In genomic region chr12:3728686-3729085, GRCh38 we compare ENCODE assay signal across 10 cellular contexts. TPM values are rescaled to one million over a fixed set of nuclear protein-coding genes. Genes with fewer than 3 reads are reported as not detected.
A peak's percentile ranks its signal among the peaks of the same experiment; 100 is the strongest.
DNase-seq lines count a peak whose midpoint lies in the region; ATAC-seq and TF ChIP-seq lines count a peak whose summit lies in the region.
"Had no signal": no experiment of that assay in that cellular context is flagged by ENCODE, and none has a peak within 500 bp of the region (broad histone marks: within the 10 kb centered on the region; RNA-seq: fewer than 3 reads in every experiment).

No MANE protein-coding gene starts in this region.

- H3K36me3 Mint-ChIP-seq in naive thymus-derived CD8-positive, alpha-beta T cell = peaks cover 19 to 67% (median 42%) of the 10 kb centered on the region in 3 donors
- no peaks in the 10 kb centered on the region for H3K36me3 Mint-ChIP-seq in type B pancreatic cell
- peaks cover 70% of the 10 kb centered on the region for H3K36me3 Mint-ChIP-seq in stimulated activated memory B cell treated with anti-CD40 and anti-IgM and Interleukin-4, amounts not matched to agents 10 μg/mL and 1 μg/mL and 100 μg/mL, for 72 hours

- H3K27me3 Mint-ChIP-seq in naive thymus-derived CD8-positive, alpha-beta T cell = no peaks in the 10 kb centered on the region
- H3K27me3 Mint-ChIP-seq in type B pancreatic cell = peaks cover 24% of the 10 kb centered on the region
- H3K27me3 Mint-ChIP-seq in stimulated activated memory B cell treated with anti-CD40 and anti-IgM and Interleukin-4, amounts not matched to agents 10 μg/mL and 1 μg/mL and 100 μg/mL, for 72 hours = no peaks in the 10 kb centered on the region

- no peak for TF ChIP-seq CTCF in type B pancreatic cell (conservative IDR thresholded peaks at IDR 0.05)

- peak; percentile 22 for ATAC-seq in GM18867 (IDR thresholded peaks at IDR 0.05; ENCODE audit: unreplicated experiment)
- peak; percentile 14 for ATAC-seq in HG02981 (IDR thresholded peaks at IDR 0.05; ENCODE audit: unreplicated experiment)
- peak; percentile 28 to 32 for ATAC-seq in naive thymus-derived CD8-positive, alpha-beta T cell
- no peak for ATAC-seq in GM21528 (IDR thresholded peaks at IDR 0.05; ENCODE audit: low FRiP score, unreplicated experiment)
- no peak for ATAC-seq in stimulated activated memory B cell treated with anti-CD40 and anti-IgM and Interleukin-4, amounts not matched to agents 10 μg/mL and 1 μg/mL and 100 μg/mL, for 72 hours

- peak; percentile 96 for DNase-seq in SIG-M5 treated with dmso at 0.1 percent for 504 hours (lab: John Stamatoyannopoulos, UW; ENCODE audit: unreplicated experiment)
- peak in 1 of 10 donors; percentile 9 for DNase-seq in naive thymus-derived CD8-positive, alpha-beta T cell
- no peak for DNase-seq in type B pancreatic cell (ENCODE audit: extremely low spot score, unreplicated experiment)
- no peak for DNase-seq in mesenteric fat pad (ENCODE audit: low spot score)
- DNase-seq: amniotic stem cell, NCI-H524 had no signal

- H3K4me1 Mint-ChIP-seq in naive thymus-derived CD8-positive, alpha-beta T cell = peaks cover 19 to 49% (median 40%) of the 10 kb centered on the region in 4 donors
- H3K4me1 Mint-ChIP-seq in type B pancreatic cell (ENCODE audit: unreplicated experiment) = peaks cover 11% of the 10 kb centered on the region
- H3K4me1 Mint-ChIP-seq in stimulated activated memory B cell treated with anti-CD40 and anti-IgM and Interleukin-4, amounts not matched to agents 10 μg/mL and 1 μg/mL and 100 μg/mL, for 72 hours = peaks cover 9% of the 10 kb centered on the region

- H3K27ac Mint-ChIP-seq in naive thymus-derived CD8-positive, alpha-beta T cell = peak overlapping the region in 9 of 10 donors; percentile 61 to 94 (median 83)
- H3K27ac Mint-ChIP-seq in type B pancreatic cell = no peak overlapping the region
- H3K27ac Mint-ChIP-seq in stimulated activated memory B cell treated with anti-CD40 and anti-IgM and Interleukin-4, amounts not matched to agents 10 μg/mL and 1 μg/mL and 100 μg/mL, for 72 hours = no peak overlapping the region

- peaks cover 0 to 9% (median 0%) of the 10 kb centered on the region in 9 donors for H3K9me3 Mint-ChIP-seq in naive thymus-derived CD8-positive, alpha-beta T cell
- no peaks in the 10 kb centered on the region for H3K9me3 Mint-ChIP-seq in type B pancreatic cell
- H3K9me3 Mint-ChIP-seq in stimulated activated memory B cell treated with anti-CD40 and anti-IgM and Interleukin-4, amounts not matched to agents 10 μg/mL and 1 μg/mL and 100 μg/mL, for 72 hours = no peaks in the 10 kb centered on the region

- peak overlapping the region in 7 of 10 donors; percentile 12 to 66 (median 20) for H3K4me3 Mint-ChIP-seq in naive thymus-derived CD8-positive, alpha-beta T cell
- no peak overlapping the region for H3K4me3 Mint-ChIP-seq in type B pancreatic cell
- no peak overlapping the region for H3K4me3 Mint-ChIP-seq in stimulated activated memory B cell treated with anti-CD40 and anti-IgM and Interleukin-4, amounts not matched to agents 10 μg/mL and 1 μg/mL and 100 μg/mL, for 72 hours

- POLR2A ChIA-PET in naive thymus-derived CD8-positive, alpha-beta T cell (lab: Charles Lee) = no interaction called here

RNA-seq across cellular contexts. Expression of gene CRACR2A, which starts 24.2 kb away (rescaled TPM):
- total RNA-seq in naive thymus-derived CD8-positive, alpha-beta T cell = 10 to 100 TPM; 25.3 to 26.3 TPM
- 10 to 100 TPM in 2 of 3 donors, 1 to 10 TPM in 1; 7.7 to 17.2 (median 16.3) TPM for polyA plus RNA-seq in naive thymus-derived CD8-positive, alpha-beta T cell
- 1.9 and 2.7 TPM in 2 replicates for total RNA-seq in type B pancreatic cell (ENCODE audit: low replicate concordance)
- 4.7 TPM for total RNA-seq in mesenteric fat pad

Comparison
In these comparisons a context has a peak if more than half of its experiments do, and no peak if none do; other contexts are left out.
1. ATAC-seq: peak in GM18867 (single experiment), HG02981 (single experiment) and naive thymus-derived CD8-positive, alpha-beta T cell (2 of 2); none in GM21528 (single experiment) and stimulated activated memory B cell treated with anti-CD40 and anti-IgM and Interleukin-4, amounts not matched to agents 10 μg/mL and 1 μg/mL and 100 μg/mL, for 72 hours (single experiment).
2. H3K27ac Mint-ChIP-seq: peak in naive thymus-derived CD8-positive, alpha-beta T cell (9 of 10); none in type B pancreatic cell (single experiment) and stimulated activated memory B cell treated with anti-CD40 and anti-IgM and Interleukin-4, amounts not matched to agents 10 μg/mL and 1 μg/mL and 100 μg/mL, for 72 hours (single experiment).
3. H3K4me3 Mint-ChIP-seq: peak in naive thymus-derived CD8-positive, alpha-beta T cell (7 of 10); none in type B pancreatic cell (single experiment) and stimulated activated memory B cell treated with anti-CD40 and anti-IgM and Interleukin-4, amounts not matched to agents 10 μg/mL and 1 μg/mL and 100 μg/mL, for 72 hours (single experiment).